16 cellular contexts compared by ENCODE assay signal in genomic region chr4:25345880-25346279, GRCh38.
"Had no signal": no experiment of that assay in that cellular context is flagged by ENCODE, and none has a peak within 500 bp of the region (broad histone marks: within the 10 kb centered on the region; RNA-seq: fewer than 3 reads in every experiment).

No MANE protein-coding gene starts in this region.

- H3K27me3 ChIP-seq: neutrophil, tibial nerve, vagina had no signal

- FAIRE-seq: bronchial epithelial cell, kidney had no signal

- H3K4me1 ChIP-seq: parathyroid adenoma, vagina had no signal

- H3K27ac Mint-ChIP-seq: activated CD4-positive, alpha-beta memory T cell treated with anti-CD3 and anti-CD28 coated beads, Interleukin-2, amount 10 ng/mL, durations not matched to agents 7 days and 5 days; activated naive CD8-positive, alpha-beta T cell treated with anti-CD3 and anti-CD28 coated beads, Interleukin-2, amount 10 ng/mL, durations not matched to agents 7 days and 5 days; stimulated activated memory B cell treated with anti-CD40 and anti-IgM and Interleukin-4, amounts not matched to agents 10 μg/mL and 1 μg/mL and 100 μg/mL, for 72 hours; T-helper 17 cell had no signal

- DNase-seq: activated CD4-positive, alpha-beta memory T cell treated with anti-CD3 and anti-CD28 coated beads, Interleukin-2, amount 10 ng/mL, durations not matched to agents 7 days and 5 days; activated CD4-positive, alpha-beta T cell treated with anti-CD3 and anti-CD28 coated beads for 4 hours; activated gamma-delta T cell treated with Interleukin-2 at 50 U/mL for 16 hours; activated naive CD8-positive, alpha-beta T cell treated with anti-CD3 and anti-CD28 coated beads, Interleukin-2, amount 10 ng/mL, durations not matched to agents 7 days and 5 days; activated T-cell treated with anti-CD3 and anti-CD28 coated beads, Interleukin-2, amount 50 U/mL, for 48 hours; erythroblast; hippocampal formation; kidney; mesendoderm; T-helper 17 cell had no signal

- H3K4me3 Mint-ChIP-seq: activated CD4-positive, alpha-beta memory T cell treated with anti-CD3 and anti-CD28 coated beads, Interleukin-2, amount 10 ng/mL, durations not matched to agents 7 days and 5 days; activated naive CD8-positive, alpha-beta T cell treated with anti-CD3 and anti-CD28 coated beads, Interleukin-2, amount 10 ng/mL, durations not matched to agents 7 days and 5 days; stimulated activated memory B cell treated with anti-CD40 and anti-IgM and Interleukin-4, amounts not matched to agents 10 μg/mL and 1 μg/mL and 100 μg/mL, for 72 hours; T-helper 17 cell had no signal

- H3K9me3 ChIP-seq: neutrophil, tibial nerve, vagina had no signal

- ATAC-seq: stimulated activated memory B cell treated with anti-CD40 and anti-IgM and Interleukin-4, amounts not matched to agents 10 μg/mL and 1 μg/mL and 100 μg/mL, for 72 hours; T-helper 17 cell had no signal

- H3K36me3 ChIP-seq: neutrophil, vagina had no signal

- H3K4me1 Mint-ChIP-seq: activated CD4-positive, alpha-beta memory T cell treated with anti-CD3 and anti-CD28 coated beads, Interleukin-2, amount 10 ng/mL, durations not matched to agents 7 days and 5 days had no signal

- H3K9me3 Mint-ChIP-seq: activated CD4-positive, alpha-beta memory T cell treated with anti-CD3 and anti-CD28 coated beads, Interleukin-2, amount 10 ng/mL, durations not matched to agents 7 days and 5 days; activated naive CD8-positive, alpha-beta T cell treated with anti-CD3 and anti-CD28 coated beads, Interleukin-2, amount 10 ng/mL, durations not matched to agents 7 days and 5 days; stimulated activated memory B cell treated with anti-CD40 and anti-IgM and Interleukin-4, amounts not matched to agents 10 μg/mL and 1 μg/mL and 100 μg/mL, for 72 hours had no signal

- H3K27me3 Mint-ChIP-seq: activated CD4-positive, alpha-beta memory T cell treated with anti-CD3 and anti-CD28 coated beads, Interleukin-2, amount 10 ng/mL, durations not matched to agents 7 days and 5 days; activated naive CD8-positive, alpha-beta T cell treated with anti-CD3 and anti-CD28 coated beads, Interleukin-2, amount 10 ng/mL, durations not matched to agents 7 days and 5 days; stimulated activated memory B cell treated with anti-CD40 and anti-IgM and Interleukin-4, amounts not matched to agents 10 μg/mL and 1 μg/mL and 100 μg/mL, for 72 hours; T-helper 17 cell had no signal

- H3K4me3 ChIP-seq: tibial nerve, vagina had no signal

- H3K27ac ChIP-seq: neutrophil, parathyroid adenoma, tibial nerve, vagina had no signal
